ENCODE assay signal across 8 cellular contexts in genomic region chr1:228647523-228648444, GRCh38.
DNase-seq lines count a peak whose midpoint lies in the region; ATAC-seq, FAIRE-seq and TF ChIP-seq lines count a peak whose summit lies in the region.

No MANE protein-coding gene starts in this region.

- intact Hi-C loops in Calu3 (cut with micrococcal nuclease; ENCODE audit: unreplicated experiment): no loop called here

- peaks cover 21% of the 10 kb centered on the region for H4K20me1 ChIP-seq in OCI-LY3 (ENCODE audit: insufficient read depth, low read length)
- H4K20me1 ChIP-seq in smooth muscle cell (ENCODE audit: low read depth): peaks cover 44% of the 10 kb centered on the region

- H3K27ac ChIP-seq in OCI-LY3 (ENCODE audit: low read length) (peak overlapping the region; percentile 95), smooth muscle cell (ENCODE audit: low read depth) (peak overlapping the region; percentile 59)

- CTCF ChIA-PET in Calu3 (lab: Charles Lee): no interaction called here

- in situ Hi-C loops in astrocyte of the spinal cord (cut with HindIII; ENCODE audit: low sequenced_read_pairs): no loop called here

- peaks cover 58% of the 10 kb centered on the region for H3K79me2 ChIP-seq in OCI-LY3 (ENCODE audit: low read length)
- peaks cover 39% of the 10 kb centered on the region for H3K79me2 ChIP-seq in smooth muscle cell (ENCODE audit: low read depth)

- ATAC-seq in HG03280 (IDR thresholded peaks at IDR 0.05; ENCODE audit: unreplicated experiment): no peak

- DNase-seq in Calu3 (peak; percentile 52), HTR-8/SVneo (ENCODE audit: insufficient read length, low spot score) (peak; percentile 79), astrocyte of the spinal cord (ENCODE audit: low read depth, low spot score) (peak; percentile 13), iPS-NIHi7 (ENCODE audit: extremely low spot score) (peak; percentile 51), smooth muscle cell (lab: John Stamatoyannopoulos, UW; ENCODE audit: unreplicated experiment) (peak; percentile 46), hypothalamus (lab: John Stamatoyannopoulos, UW) (no peak)

- no TSS peak for BruUV-seq in Calu3 (replicated peaks; lab: Mats Ljungman, UMichigan)

- H3K4me1 ChIP-seq in OCI-LY3 (ENCODE audit: low read length): peaks cover 17% of the 10 kb centered on the region
- H3K4me1 ChIP-seq in smooth muscle cell (ENCODE audit: low read depth): peaks cover 9% of the 10 kb centered on the region

- H3K36me3 ChIP-seq in OCI-LY3 (replicated peaks; ENCODE audit: low read depth, low read length) (peaks cover 20% of the 10 kb centered on the region), smooth muscle cell (ENCODE audit: low read depth) (no peaks in the 10 kb centered on the region)

- H3K9me3 Mint-ChIP-seq in Calu3 (ENCODE audit: low read depth, unreplicated experiment): no peaks in the 10 kb centered on the region

- WGBS in smooth muscle cell (ENCODE audit: low lambda C conversion rate): 2% methylated on average over 67 of the region's 67 CpGs

- peak overlapping the region; percentile 76 for H3K4me3 Mint-ChIP-seq in Calu3 (ENCODE audit: low read depth, unreplicated experiment)

- H3K4me1 Mint-ChIP-seq in Calu3 (ENCODE audit: low read depth, unreplicated experiment): peaks cover 29% of the 10 kb centered on the region

- peaks cover 34% of the 10 kb centered on the region for H3K27me3 Mint-ChIP-seq in Calu3 (ENCODE audit: unreplicated experiment)

- peak; percentile 48 for FAIRE-seq in HTR-8/SVneo (lab: Jason Lieb, UNC)

- peak overlapping the region; percentile 96 for H3K9ac ChIP-seq in OCI-LY3 (ENCODE audit: low read length)
- H3K9ac ChIP-seq in smooth muscle cell (ENCODE audit: low read depth): peak overlapping the region; percentile 56

- H3K9me3 ChIP-seq in OCI-LY3 (ENCODE audit: insufficient read depth, low read length) (no peaks in the 10 kb centered on the region), smooth muscle cell (replicated peaks; ENCODE audit: low read depth) (no peaks in the 10 kb centered on the region)

- H3K4me2 ChIP-seq in OCI-LY3 (ENCODE audit: low read length) (peak overlapping the region; percentile 100), smooth muscle cell (peak overlapping the region; percentile 93)

- H2AFZ ChIP-seq in OCI-LY3 (ENCODE audit: low read depth, low read length) (peak overlapping the region; percentile 87), smooth muscle cell (ENCODE audit: low read depth) (peak overlapping the region; percentile 65)

- H3K27ac Mint-ChIP-seq in Calu3 (ENCODE audit: unreplicated experiment): peak overlapping the region; percentile 41

- H3K27me3 ChIP-seq in OCI-LY3 (ENCODE audit: low read depth, low read length): no peaks in the 10 kb centered on the region
- no peaks in the 10 kb centered on the region for H3K27me3 ChIP-seq in smooth muscle cell (ENCODE audit: low read depth)

- H3K4me3 ChIP-seq in OCI-LY3 (ENCODE audit: low read length): peak overlapping the region; percentile 80
- H3K4me3 ChIP-seq in astrocyte of the spinal cord (ENCODE audit: low read depth, low read length): peak overlapping the region; percentile 46
- H3K4me3 ChIP-seq in smooth muscle cell: peak overlapping the region; percentile 66

- no peak for TF ChIP-seq CTCF in Calu3 (IDR thresholded peaks at IDR 0.05; ENCODE audit: unreplicated experiment)
- no peak for TF ChIP-seq CTCF in OCI-LY3 (IDR thresholded peaks at IDR 0.05; ENCODE audit: low read depth, low read length)
- TF ChIP-seq CTCF in astrocyte of the spinal cord (IDR thresholded peaks at IDR 0.05; ENCODE audit: low read depth, low read length): no peak
- no peak for TF ChIP-seq CTCF in smooth muscle cell (IDR thresholded peaks at IDR 0.05; ENCODE audit: borderline replicate concordance, insufficient read depth, poor library complexity, severe bottlenecking)

- no peaks in the 10 kb centered on the region for H3F3A ChIP-seq in smooth muscle cell (ENCODE audit: low read depth)

- peaks cover 29% of the 10 kb centered on the region for H3K36me3 Mint-ChIP-seq in Calu3 (ENCODE audit: insufficient read depth, unreplicated experiment)

Comparison
In these comparisons a context has a peak if more than half of its experiments do, and no peak if none do; other contexts are left out.
1. DNase-seq: peak in Calu3 (single experiment), HTR-8/SVneo (single experiment), astrocyte of the spinal cord (single experiment), iPS-NIHi7 (single experiment) and smooth muscle cell (single experiment); none in hypothalamus (0 of 51).
2. Peak in every context shown above with its lines, with median percentiles within 50 percentile points of each other: H3K4me3 ChIP-seq.